Comparison of ENCODE assay signal across 9 cellular contexts in the genomic region with DNA sequence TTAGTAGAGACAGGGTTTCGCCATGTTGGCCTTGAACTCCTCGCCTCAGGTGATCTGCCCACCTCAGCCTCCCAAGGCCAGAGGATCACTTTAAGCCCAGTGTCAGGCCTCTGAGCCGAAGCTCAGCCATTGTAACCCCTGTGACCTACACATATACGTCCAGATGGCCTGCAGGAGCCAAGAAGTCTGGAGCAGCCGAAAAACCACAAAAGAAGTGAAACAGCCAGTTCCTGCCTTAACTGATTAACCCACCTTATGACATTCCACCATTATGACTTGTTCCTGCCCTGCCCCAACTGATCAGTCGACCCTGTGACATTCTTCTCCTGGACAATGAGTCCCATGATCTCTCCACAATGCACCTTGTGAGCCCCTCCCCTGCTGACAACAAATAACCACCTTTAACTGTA. TPM values are rescaled to one million over a fixed set of nuclear protein-coding genes. Genes with fewer than 3 reads are reported as not detected.
A peak's percentile ranks its signal among the peaks of the same experiment; 100 is the strongest.
DNase-seq lines count a peak whose midpoint lies in the region; ATAC-seq and TF ChIP-seq lines count a peak whose summit lies in the region.
"Not testable (repeated sequence)": the region's sequence is repeated elsewhere in the genome, so short reads cannot be mapped to it uniquely, and the experiment has no call there.
"Had no signal": no experiment of that assay in that cellular context is flagged by ENCODE, and none has a peak within 500 bp of the region (broad histone marks: within the 10 kb centered on the region; RNA-seq: fewer than 3 reads in every experiment).

No MANE protein-coding gene starts in this region.

- ATAC-seq in GM23338; activated CD8-positive, alpha-beta T cell treated with anti-CD3 and anti-CD28 coated beads, Interleukin-2, amount 10 ng/mL, durations not matched to agents 7 days and 5 days; activated naive CD8-positive, alpha-beta T cell treated with anti-CD3 and anti-CD28 coated beads, Interleukin-2, amount 10 ng/mL, durations not matched to agents 7 days and 5 days (ENCODE audit: low read depth); naive thymus-derived CD8-positive, alpha-beta T cell; stimulated activated memory B cell treated with anti-CD40 and anti-IgM and Interleukin-4, amounts not matched to agents 10 μg/mL and 1 μg/mL and 100 μg/mL, for 72 hours: not testable (repeated sequence)

- peaks cover 35% of the 10 kb centered on the region for H3K27me3 Mint-ChIP-seq in GM23338 (ENCODE audit: insufficient read depth, low read depth, poor library complexity)
- H3K27me3 Mint-ChIP-seq in activated CD8-positive, alpha-beta T cell treated with anti-CD3 and anti-CD28 coated beads, Interleukin-2, amount 10 ng/mL, durations not matched to agents 7 days and 5 days (ENCODE audit: low read depth), result peaks cover 10% of the 10 kb centered on the region
- H3K27me3 Mint-ChIP-seq in activated naive CD8-positive, alpha-beta T cell treated with anti-CD3 and anti-CD28 coated beads, Interleukin-2, amount 10 ng/mL, durations not matched to agents 7 days and 5 days; endothelial cell (ENCODE audit: unreplicated experiment): not testable (repeated sequence)
- H3K27me3 Mint-ChIP-seq in naive thymus-derived CD8-positive, alpha-beta T cell, result peaks cover 0 to 16% (median 5%) of the 10 kb centered on the region in 5 donors
- peaks cover 37% of the 10 kb centered on the region for H3K27me3 Mint-ChIP-seq in stimulated activated memory B cell treated with anti-CD40 and anti-IgM and Interleukin-4, amounts not matched to agents 10 μg/mL and 1 μg/mL and 100 μg/mL, for 72 hours

- CTCF ChIA-PET in activated CD8-positive, alpha-beta T cell treated with anti-CD3 and anti-CD28 coated beads, Interleukin-2, amount 10 ng/mL, durations not matched to agents 7 days and 5 days (lab: Charles Lee), result interaction anchor here (0.9 to 4.2 kb wide), 8 partner anchors 8 to 122 kb away, joined by 3 to 40 read pairs (median 4); partner anchors contain the start of gene KDELR1

- TF ChIP-seq CTCF in GM23338 (conservative IDR thresholded peaks at IDR 0.05; ENCODE audit: low read depth in 2 of 2); endothelial cell (IDR thresholded peaks at IDR 0.05; ENCODE audit: unreplicated experiment): not testable (repeated sequence)

- H3K4me3 Mint-ChIP-seq in GM23338 (peak overlapping the region; percentile 99), endothelial cell (ENCODE audit: unreplicated experiment) (peak overlapping the region; percentile 81)
- peak overlapping the region; percentile 37 for H3K4me3 Mint-ChIP-seq in activated CD8-positive, alpha-beta T cell treated with anti-CD3 and anti-CD28 coated beads, Interleukin-2, amount 10 ng/mL, durations not matched to agents 7 days and 5 days
- peak overlapping the region; percentile 88 for H3K4me3 Mint-ChIP-seq in activated naive CD8-positive, alpha-beta T cell treated with anti-CD3 and anti-CD28 coated beads, Interleukin-2, amount 10 ng/mL, durations not matched to agents 7 days and 5 days
- peak overlapping the region; percentile 46 to 98 (median 79) for H3K4me3 Mint-ChIP-seq in naive thymus-derived CD8-positive, alpha-beta T cell
- not testable (repeated sequence) for H3K4me3 Mint-ChIP-seq in stimulated activated memory B cell treated with anti-CD40 and anti-IgM and Interleukin-4, amounts not matched to agents 10 μg/mL and 1 μg/mL and 100 μg/mL, for 72 hours

- not testable (repeated sequence) for DNase-seq in GM23338 (ENCODE audit: low spot score); activated CD8-positive, alpha-beta T cell treated with anti-CD3 and anti-CD28 coated beads, Interleukin-2, amount 10 ng/mL, durations not matched to agents 7 days and 5 days; activated naive CD8-positive, alpha-beta T cell treated with anti-CD3 and anti-CD28 coated beads, Interleukin-2, amount 10 ng/mL, durations not matched to agents 7 days and 5 days; endothelial cell (ENCODE audit: low spot score); naive thymus-derived CD8-positive, alpha-beta T cell
- peak; percentile 26 for DNase-seq in RPMI7951 (ENCODE audit: low read depth)

- H3K27ac ChIP-seq in BLaER1 treated with 17β-estradiol and CSF1 and Interleukin-3, amounts not matched to agents 10 nM and 100 nM, result peak overlapping the region in 9 of 11 experiments; percentile 44 to 96 (median 91); a peak in 18 of 22 replicates
- 0 out of 2 replicates have a peak overlapping the region, but pooled peaks have one; percentile 39 for H3K27ac ChIP-seq in GM23338 (ENCODE audit: low read depth)

- not testable (repeated sequence) for H3K9me2 ChIP-seq in GM23338 (ENCODE audit: insufficient read depth)

- H3K9me3 ChIP-seq in BLaER1 treated with 17β-estradiol and CSF1 and Interleukin-3, amounts not matched to agents 10 nM and 100 nM (replicated peaks in 1 of 11), result not testable (repeated sequence)

- POLR2A ChIA-PET in activated CD8-positive, alpha-beta T cell treated with anti-CD3 and anti-CD28 coated beads, Interleukin-2, amount 10 ng/mL, durations not matched to agents 7 days and 5 days (lab: Charles Lee); activated naive CD8-positive, alpha-beta T cell treated with anti-CD3 and anti-CD28 coated beads, Interleukin-2, amount 10 ng/mL, durations not matched to agents 7 days and 5 days (lab: Charles Lee); naive thymus-derived CD8-positive, alpha-beta T cell (lab: Charles Lee): not testable (repeated sequence)

- H3K36me3 ChIP-seq in BLaER1 treated with 17β-estradiol and CSF1 and Interleukin-3, amounts not matched to agents 10 nM and 100 nM; GM23338 (ENCODE audit: insufficient read depth): not testable (repeated sequence)

- not testable (repeated sequence) for H3K27me3 ChIP-seq in BLaER1 treated with 17β-estradiol and CSF1 and Interleukin-3, amounts not matched to agents 10 nM and 100 nM; GM23338 (ENCODE audit: insufficient read depth)

- H3K4me2 ChIP-seq in BLaER1 treated with 17β-estradiol and CSF1 and Interleukin-3, amounts not matched to agents 10 nM and 100 nM, result peak overlapping the region; percentile 46 to 92 (median 88)
- H3K4me2 ChIP-seq in GM23338, result peak overlapping the region; percentile 67; the same call in 1 of the 2 replicates

- H3K9me3 Mint-ChIP-seq in GM23338; activated CD8-positive, alpha-beta T cell treated with anti-CD3 and anti-CD28 coated beads, Interleukin-2, amount 10 ng/mL, durations not matched to agents 7 days and 5 days (ENCODE audit: insufficient read depth); activated naive CD8-positive, alpha-beta T cell treated with anti-CD3 and anti-CD28 coated beads, Interleukin-2, amount 10 ng/mL, durations not matched to agents 7 days and 5 days; endothelial cell (ENCODE audit: unreplicated experiment); naive thymus-derived CD8-positive, alpha-beta T cell; stimulated activated memory B cell treated with anti-CD40 and anti-IgM and Interleukin-4, amounts not matched to agents 10 μg/mL and 1 μg/mL and 100 μg/mL, for 72 hours: not testable (repeated sequence)

- H3K27ac Mint-ChIP-seq in GM23338 (peak overlapping the region; percentile 76), endothelial cell (ENCODE audit: unreplicated experiment) (peak overlapping the region; percentile 91)
- not testable (repeated sequence) for H3K27ac Mint-ChIP-seq in activated CD8-positive, alpha-beta T cell treated with anti-CD3 and anti-CD28 coated beads, Interleukin-2, amount 10 ng/mL, durations not matched to agents 7 days and 5 days; activated naive CD8-positive, alpha-beta T cell treated with anti-CD3 and anti-CD28 coated beads, Interleukin-2, amount 10 ng/mL, durations not matched to agents 7 days and 5 days
- H3K27ac Mint-ChIP-seq in naive thymus-derived CD8-positive, alpha-beta T cell, result peak overlapping the region in 1 of 10 donors; percentile 59
- peak overlapping the region; percentile 91 for H3K27ac Mint-ChIP-seq in stimulated activated memory B cell treated with anti-CD40 and anti-IgM and Interleukin-4, amounts not matched to agents 10 μg/mL and 1 μg/mL and 100 μg/mL, for 72 hours

- H3K4me1 ChIP-seq in BLaER1 treated with 17β-estradiol and CSF1 and Interleukin-3, amounts not matched to agents 10 nM and 100 nM, result peaks cover 21 to 58% (median 49%) of the 10 kb centered on the region in 10 experiments
- peaks cover 26% of the 10 kb centered on the region for H3K4me1 ChIP-seq in GM23338 (ENCODE audit: insufficient read depth)

- peak overlapping the region in 8 of 11 experiments; percentile 21 to 94 (median 66); a peak in 14 of 22 replicates for H3K9ac ChIP-seq in BLaER1 treated with 17β-estradiol and CSF1 and Interleukin-3, amounts not matched to agents 10 nM and 100 nM

- peak overlapping the region in 7 of 10 experiments; percentile 29 to 71 (median 44); a peak in 10 of 20 replicates for H3K4me3 ChIP-seq in BLaER1 treated with 17β-estradiol and CSF1 and Interleukin-3, amounts not matched to agents 10 nM and 100 nM
- peak overlapping the region; percentile 92; the same call in 1 of the 2 replicates for H3K4me3 ChIP-seq in GM23338

- H3K36me3 Mint-ChIP-seq in GM23338 (ENCODE audit: low read depth), result peaks cover 13% of the 10 kb centered on the region
- not testable (repeated sequence) for H3K36me3 Mint-ChIP-seq in activated CD8-positive, alpha-beta T cell treated with anti-CD3 and anti-CD28 coated beads, Interleukin-2, amount 10 ng/mL, durations not matched to agents 7 days and 5 days (ENCODE audit: low read depth); activated naive CD8-positive, alpha-beta T cell treated with anti-CD3 and anti-CD28 coated beads, Interleukin-2, amount 10 ng/mL, durations not matched to agents 7 days and 5 days; endothelial cell (ENCODE audit: low read depth, unreplicated experiment); naive thymus-derived CD8-positive, alpha-beta T cell; stimulated activated memory B cell treated with anti-CD40 and anti-IgM and Interleukin-4, amounts not matched to agents 10 μg/mL and 1 μg/mL and 100 μg/mL, for 72 hours

- H4K20me1 ChIP-seq in BLaER1 treated with 17β-estradiol and CSF1 and Interleukin-3, amounts not matched to agents 10 nM and 100 nM; GM23338 (replicated peaks; ENCODE audit: insufficient read depth): not testable (repeated sequence)

- H3F3A ChIP-seq in GM23338 (replicated peaks; ENCODE audit: low read depth), result not testable (repeated sequence)

- H3K4me1 Mint-ChIP-seq in GM23338 (peaks cover 20% of the 10 kb centered on the region), endothelial cell (ENCODE audit: unreplicated experiment) (peaks cover 12% of the 10 kb centered on the region)
- H3K4me1 Mint-ChIP-seq in activated CD8-positive, alpha-beta T cell treated with anti-CD3 and anti-CD28 coated beads, Interleukin-2, amount 10 ng/mL, durations not matched to agents 7 days and 5 days (ENCODE audit: low read depth), result peaks cover 28% of the 10 kb centered on the region
- peaks cover 13% of the 10 kb centered on the region for H3K4me1 Mint-ChIP-seq in activated naive CD8-positive, alpha-beta T cell treated with anti-CD3 and anti-CD28 coated beads, Interleukin-2, amount 10 ng/mL, durations not matched to agents 7 days and 5 days
- peaks cover 8 to 24% (median 16%) of the 10 kb centered on the region in 4 donors for H3K4me1 Mint-ChIP-seq in naive thymus-derived CD8-positive, alpha-beta T cell
- peaks cover 31% of the 10 kb centered on the region for H3K4me1 Mint-ChIP-seq in stimulated activated memory B cell treated with anti-CD40 and anti-IgM and Interleukin-4, amounts not matched to agents 10 μg/mL and 1 μg/mL and 100 μg/mL, for 72 hours

- peaks cover 21% of the 10 kb centered on the region for H3K79me2 ChIP-seq in GM23338 (replicated peaks; ENCODE audit: insufficient read depth)

- not testable (repeated sequence) for H2AFZ ChIP-seq in GM23338

RNA-seq across cellular contexts. Expression of gene ZNF114, which starts 0.3 kb away (rescaled TPM):
- total RNA-seq in GM23338 (2014; rRNA removed; shearing (Covaris generic)), result 6.9 and 11.1 TPM in 2 replicates
- 9.2 and 12.2 TPM in 2 replicates for polyA plus RNA-seq in GM23338 (2016; fragmentation: Nextera tagmentation; extraction: Ambion mirVana)
- 0.24 and 0.49 TPM in 2 replicates for total RNA-seq in RPMI7951 (2014; rRNA removed; shearing (Covaris generic))
- total RNA-seq in activated CD8-positive, alpha-beta T cell treated with anti-CD3 and anti-CD28 coated beads, Interleukin-2, amount 10 ng/mL, durations not matched to agents 7 days and 5 days, result under 1 TPM; 0.44 to 0.45 TPM
- total RNA-seq in activated naive CD8-positive, alpha-beta T cell treated with anti-CD3 and anti-CD28 coated beads, Interleukin-2, amount 10 ng/mL, durations not matched to agents 7 days and 5 days, result under 1 TPM in 1 of 2 experiments, not detected in 1; 0.39 TPM
- 12.2 TPM for total RNA-seq in endothelial cell (ENCODE audit: unreplicated experiment)
- not detected for total RNA-seq in naive thymus-derived CD8-positive, alpha-beta T cell
- polyA plus RNA-seq in naive thymus-derived CD8-positive, alpha-beta T cell, result under 1 TPM in 1 of 3 donors, not detected in 2; 0.17 TPM
- total RNA-seq: mononuclear cell had no signal

RNA-seq across cellular contexts. Expression of gene CARD8, which starts 13.9 kb away (rescaled TPM):
- total RNA-seq in GM23338 (2014; rRNA removed; shearing (Covaris generic)), result 17.1 and 30.6 TPM in 2 replicates
- polyA plus RNA-seq in GM23338 (2016; fragmentation: Nextera tagmentation; extraction: Ambion mirVana), result 16.6 and 21.9 TPM in 2 replicates
- total RNA-seq in RPMI7951 (2014; rRNA removed; shearing (Covaris generic)), result 27.2 and 28.1 TPM in 2 replicates
- 100 to 1,000 TPM; 180 to 185 TPM for total RNA-seq in activated CD8-positive, alpha-beta T cell treated with anti-CD3 and anti-CD28 coated beads, Interleukin-2, amount 10 ng/mL, durations not matched to agents 7 days and 5 days
- 100 to 1,000 TPM; 249 to 255 TPM for total RNA-seq in activated naive CD8-positive, alpha-beta T cell treated with anti-CD3 and anti-CD28 coated beads, Interleukin-2, amount 10 ng/mL, durations not matched to agents 7 days and 5 days
- 210 TPM for total RNA-seq in endothelial cell (ENCODE audit: unreplicated experiment)
- 100 to 1,000 TPM; 301 to 314 TPM for total RNA-seq in naive thymus-derived CD8-positive, alpha-beta T cell
- 100 to 1,000 TPM in 1 of 3 donors, 10 to 100 TPM in 2; 73.3 to 104 (median 87.7) TPM for polyA plus RNA-seq in naive thymus-derived CD8-positive, alpha-beta T cell

RNA-seq across cellular contexts. Expression of gene EMP3, which starts 55.7 kb away (rescaled TPM):
- total RNA-seq in GM23338 (2014; rRNA removed; shearing (Covaris generic)), result 6.0 and 7.9 TPM in 2 replicates
- 25.1 and 27.9 TPM in 2 replicates for polyA plus RNA-seq in GM23338 (2016; fragmentation: Nextera tagmentation; extraction: Ambion mirVana)
- total RNA-seq in RPMI7951 (2014; rRNA removed; shearing (Covaris generic)), result 246 and 286 TPM in 2 replicates
- 100 to 1,000 TPM; 300 to 320 TPM for total RNA-seq in activated CD8-positive, alpha-beta T cell treated with anti-CD3 and anti-CD28 coated beads, Interleukin-2, amount 10 ng/mL, durations not matched to agents 7 days and 5 days
- total RNA-seq in activated naive CD8-positive, alpha-beta T cell treated with anti-CD3 and anti-CD28 coated beads, Interleukin-2, amount 10 ng/mL, durations not matched to agents 7 days and 5 days, result 100 to 1,000 TPM; 285 to 303 TPM
- 10.0 TPM for total RNA-seq in endothelial cell (ENCODE audit: unreplicated experiment)
- 100 to 1,000 TPM; 275 to 277 TPM for total RNA-seq in naive thymus-derived CD8-positive, alpha-beta T cell
- polyA plus RNA-seq in naive thymus-derived CD8-positive, alpha-beta T cell, result 100 to 1,000 TPM; 514 to 721 (median 617) TPM

Comparison
In these comparisons a context has a peak if more than half of its experiments do, and no peak if none do; other contexts are left out.
1. RNA of gene EMP3, which starts 55.7 kb away (total RNA-seq): 300 to 320 TPM in activated CD8-positive, alpha-beta T cell treated with anti-CD3 and anti-CD28 coated beads, Interleukin-2, amount 10 ng/mL, durations not matched to agents 7 days and 5 days, 285 to 303 TPM in activated naive CD8-positive, alpha-beta T cell treated with anti-CD3 and anti-CD28 coated beads, Interleukin-2, amount 10 ng/mL, durations not matched to agents 7 days and 5 days, 275 to 277 TPM in naive thymus-derived CD8-positive, alpha-beta T cell and 246 to 286 TPM in RPMI7951; 10.0 TPM in endothelial cell (single experiment) and 6.0 to 7.9 TPM in GM23338; every median in the first group is over 10 times any median in the second.